Comparison of ENCODE assay signal across 1 cellular context in the genomic region with DNA sequence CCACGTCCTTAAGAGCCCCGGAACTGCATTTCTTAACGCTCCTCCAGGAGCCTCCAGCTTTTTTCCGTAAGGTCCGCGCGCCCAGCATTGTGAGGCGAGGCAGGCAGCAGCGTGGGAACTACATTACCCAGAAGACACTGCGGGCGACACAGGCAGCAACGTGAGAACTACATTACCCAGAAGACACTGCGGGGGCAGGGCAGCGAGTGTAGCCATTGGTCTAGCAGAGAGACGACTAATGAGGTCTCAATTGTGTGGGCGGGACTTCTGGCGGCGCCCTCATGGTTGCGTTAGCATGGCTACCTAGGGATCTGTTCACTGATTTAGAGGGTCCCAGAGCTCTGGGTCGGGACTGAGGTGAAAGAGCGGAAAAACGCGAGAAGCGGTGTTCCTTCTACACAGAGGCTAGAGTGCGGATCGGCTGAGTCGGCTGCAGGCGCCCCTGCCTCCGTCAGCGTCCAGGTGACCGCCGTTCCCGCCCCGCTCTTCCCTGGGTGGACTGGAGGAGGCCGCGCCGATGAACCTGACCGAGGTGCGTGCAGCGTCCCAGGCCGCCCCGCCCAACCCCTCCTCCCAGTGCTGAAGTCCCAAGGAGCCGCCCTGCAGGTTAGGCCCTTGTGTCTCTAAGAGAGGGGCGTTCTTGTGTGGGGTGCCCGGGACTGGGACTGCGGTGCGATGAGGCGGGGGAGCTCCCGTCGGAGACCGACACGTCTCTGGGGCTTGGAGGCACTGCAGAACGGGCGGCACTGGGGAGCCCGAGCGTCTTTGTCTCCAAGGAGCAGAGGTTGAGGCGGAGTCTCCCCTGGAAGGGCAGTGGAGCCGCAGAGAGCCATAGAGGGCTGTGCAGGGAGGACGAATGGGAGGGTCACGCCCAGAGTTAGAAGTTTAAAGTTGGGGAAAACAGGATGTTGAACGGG.
TF ChIP-seq lines count a peak whose summit lies in the region.

A gene (plus strand): TSS at position 264 of the 917 bp plus-strand sequence. CDS start 254 bp downstream, at position 518.

TF ChIP-seq in HepG2, 621 proteins besides CTCF, POLR2A, EP300 and RAD21 (continued from another document and continues in another):
- TF ChIP-seq, protein P1, sequence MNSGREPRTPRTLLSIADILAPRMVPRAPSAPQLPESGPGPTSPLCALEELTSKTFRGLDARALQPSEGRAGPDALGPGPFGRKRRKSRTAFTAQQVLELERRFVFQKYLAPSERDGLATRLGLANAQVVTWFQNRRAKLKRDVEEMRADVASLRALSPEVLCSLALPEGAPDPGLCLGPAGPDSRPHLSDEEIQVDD (CRISPR knock-in tag; IDR thresholded peaks at IDR 0.05; ENCODE audit: borderline replicate concordance): no peak
- TF ChIP-seq, protein P2, sequence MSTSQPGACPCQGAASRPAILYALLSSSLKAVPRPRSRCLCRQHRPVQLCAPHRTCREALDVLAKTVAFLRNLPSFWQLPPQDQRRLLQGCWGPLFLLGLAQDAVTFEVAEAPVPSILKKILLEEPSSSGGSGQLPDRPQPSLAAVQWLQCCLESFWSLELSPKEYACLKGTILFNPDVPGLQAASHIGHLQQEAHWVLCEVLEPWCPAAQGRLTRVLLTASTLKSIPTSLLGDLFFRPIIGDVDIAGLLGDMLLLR (CRISPR knock-in tag; IDR thresholded peaks at IDR 0.05): peak; percentile 38
- TF ChIP-seq NR2F6 (IDR thresholded peaks at IDR 0.05) (no peak), NR2F6 (CRISPR knock-in tag; IDR thresholded peaks at IDR 0.05) (no peak; the same call in 1 of the 2 replicates), KAT2B (IDR thresholded peaks at IDR 0.05; ENCODE audit: borderline replicate concordance, low read depth, low read length) (no peak), ZNF253 (CRISPR knock-in tag; IDR thresholded peaks at IDR 0.05; ENCODE audit: borderline replicate concordance) (0 out of 2 replicates have a peak, but pooled peaks have one; percentile 12), ZNF790 (CRISPR knock-in tag; IDR thresholded peaks at IDR 0.05; ENCODE audit: borderline replicate concordance) (no peak; the same call in 1 of the 2 replicates), ZNF703 (CRISPR knock-in tag; IDR thresholded peaks at IDR 0.05; ENCODE audit: borderline replicate concordance) (no peak), HMG20B (CRISPR knock-in tag; conservative IDR thresholded peaks at IDR 0.05) (no peak), BCL6 (CRISPR knock-in tag; IDR thresholded peaks at IDR 0.05) (no peak; the same call in 1 of the 2 replicates), ZNF205 (CRISPR knock-in tag; IDR thresholded peaks at IDR 0.05) (no peak; the same call in 1 of the 2 replicates), ZNF672 (CRISPR knock-in tag; IDR thresholded peaks at IDR 0.05) (no peak), ZIK1 (CRISPR knock-in tag; IDR thresholded peaks at IDR 0.05; ENCODE audit: borderline replicate concordance, low read depth) (no peak), SRF (IDR thresholded peaks at IDR 0.05; ENCODE audit: low read depth, low read length) (0 out of 2 replicates have a peak, but pooled peaks have one; percentile 22), ZMYM3 (CRISPR knock-in tag; IDR thresholded peaks at IDR 0.05) (peak; percentile 17; the same call in 1 of the 2 replicates), ZNF883 (CRISPR knock-in tag; IDR thresholded peaks at IDR 0.05; ENCODE audit: not compliant biosample characterization) (peak; percentile 26), HOXA7 (CRISPR knock-in tag; IDR thresholded peaks at IDR 0.05) (no peak), SMAD3 (CRISPR knock-in tag; IDR thresholded peaks at IDR 0.05) (peak; percentile 77), ZNF891 (CRISPR knock-in tag; IDR thresholded peaks at IDR 0.05) (peak; percentile 86), MEF2D (CRISPR knock-in tag; IDR thresholded peaks at IDR 0.05) (peak; percentile 56), EHMT2 (IDR thresholded peaks at IDR 0.05; ENCODE audit: borderline replicate concordance, low read depth, low read length) (no peak), KAT8 (CRISPR knock-in tag; IDR thresholded peaks at IDR 0.05) (peak; percentile 86), MIER2 (CRISPR knock-in tag; IDR thresholded peaks at IDR 0.05) (no peak), RFX1 (IDR thresholded peaks at IDR 0.05) (no peak), HMG20A (CRISPR knock-in tag; IDR thresholded peaks at IDR 0.05; ENCODE audit: borderline replicate concordance) (no peak), ZNF782 (CRISPR knock-in tag; IDR thresholded peaks at IDR 0.05; ENCODE audit: borderline replicate concordance) (no peak), PCBP2 (optimal IDR thresholded peaks at IDR 0.05; ENCODE audit: low read depth, low read length, poor library complexity, severe bottlenecking) (no peak), ZSCAN31 (CRISPR knock-in tag; IDR thresholded peaks at IDR 0.05; ENCODE audit: low read depth) (peak; percentile 30), DR1 (CRISPR knock-in tag; IDR thresholded peaks at IDR 0.05) (no peak), TEAD2 (CRISPR knock-in tag; IDR thresholded peaks at IDR 0.05) (no peak)
- TF ChIP-seq, protein P3, sequence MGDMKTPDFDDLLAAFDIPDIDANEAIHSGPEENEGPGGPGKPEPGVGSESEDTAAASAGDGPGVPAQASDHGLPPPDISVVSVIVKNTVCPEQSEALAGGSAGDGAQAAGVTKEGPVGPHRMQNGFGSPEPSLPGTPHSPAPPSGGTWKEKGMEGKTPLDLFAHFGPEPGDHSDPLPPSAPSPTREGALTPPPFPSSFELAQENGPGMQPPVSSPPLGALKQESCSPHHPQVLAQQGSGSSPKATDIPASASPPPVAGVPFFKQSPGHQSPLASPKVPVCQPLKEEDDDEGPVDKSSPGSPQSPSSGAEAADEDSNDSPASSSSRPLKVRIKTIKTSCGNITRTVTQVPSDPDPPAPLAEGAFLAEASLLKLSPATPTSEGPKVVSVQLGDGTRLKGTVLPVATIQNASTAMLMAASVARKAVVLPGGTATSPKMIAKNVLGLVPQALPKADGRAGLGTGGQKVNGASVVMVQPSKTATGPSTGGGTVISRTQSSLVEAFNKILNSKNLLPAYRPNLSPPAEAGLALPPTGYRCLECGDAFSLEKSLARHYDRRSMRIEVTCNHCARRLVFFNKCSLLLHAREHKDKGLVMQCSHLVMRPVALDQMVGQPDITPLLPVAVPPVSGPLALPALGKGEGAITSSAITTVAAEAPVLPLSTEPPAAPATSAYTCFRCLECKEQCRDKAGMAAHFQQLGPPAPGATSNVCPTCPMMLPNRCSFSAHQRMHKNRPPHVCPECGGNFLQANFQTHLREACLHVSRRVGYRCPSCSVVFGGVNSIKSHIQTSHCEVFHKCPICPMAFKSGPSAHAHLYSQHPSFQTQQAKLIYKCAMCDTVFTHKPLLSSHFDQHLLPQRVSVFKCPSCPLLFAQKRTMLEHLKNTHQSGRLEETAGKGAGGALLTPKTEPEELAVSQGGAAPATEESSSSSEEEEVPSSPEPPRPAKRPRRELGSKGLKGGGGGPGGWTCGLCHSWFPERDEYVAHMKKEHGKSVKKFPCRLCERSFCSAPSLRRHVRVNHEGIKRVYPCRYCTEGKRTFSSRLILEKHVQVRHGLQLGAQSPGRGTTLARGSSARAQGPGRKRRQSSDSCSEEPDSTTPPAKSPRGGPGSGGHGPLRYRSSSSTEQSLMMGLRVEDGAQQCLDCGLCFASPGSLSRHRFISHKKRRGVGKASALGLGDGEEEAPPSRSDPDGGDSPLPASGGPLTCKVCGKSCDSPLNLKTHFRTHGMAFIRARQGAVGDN (CRISPR knock-in tag; IDR thresholded peaks at IDR 0.05): peak; percentile 83
- TF ChIP-seq, protein P4, sequence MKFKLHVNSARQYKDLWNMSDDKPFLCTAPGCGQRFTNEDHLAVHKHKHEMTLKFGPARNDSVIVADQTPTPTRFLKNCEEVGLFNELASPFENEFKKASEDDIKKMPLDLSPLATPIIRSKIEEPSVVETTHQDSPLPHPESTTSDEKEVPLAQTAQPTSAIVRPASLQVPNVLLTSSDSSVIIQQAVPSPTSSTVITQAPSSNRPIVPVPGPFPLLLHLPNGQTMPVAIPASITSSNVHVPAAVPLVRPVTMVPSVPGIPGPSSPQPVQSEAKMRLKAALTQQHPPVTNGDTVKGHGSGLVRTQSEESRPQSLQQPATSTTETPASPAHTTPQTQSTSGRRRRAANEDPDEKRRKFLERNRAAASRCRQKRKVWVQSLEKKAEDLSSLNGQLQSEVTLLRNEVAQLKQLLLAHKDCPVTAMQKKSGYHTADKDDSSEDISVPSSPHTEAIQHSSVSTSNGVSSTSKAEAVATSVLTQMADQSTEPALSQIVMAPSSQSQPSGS (CRISPR knock-in tag; IDR thresholded peaks at IDR 0.05): peak; percentile 60; the same call in 1 of the 2 replicates
- TF ChIP-seq, protein P5, sequence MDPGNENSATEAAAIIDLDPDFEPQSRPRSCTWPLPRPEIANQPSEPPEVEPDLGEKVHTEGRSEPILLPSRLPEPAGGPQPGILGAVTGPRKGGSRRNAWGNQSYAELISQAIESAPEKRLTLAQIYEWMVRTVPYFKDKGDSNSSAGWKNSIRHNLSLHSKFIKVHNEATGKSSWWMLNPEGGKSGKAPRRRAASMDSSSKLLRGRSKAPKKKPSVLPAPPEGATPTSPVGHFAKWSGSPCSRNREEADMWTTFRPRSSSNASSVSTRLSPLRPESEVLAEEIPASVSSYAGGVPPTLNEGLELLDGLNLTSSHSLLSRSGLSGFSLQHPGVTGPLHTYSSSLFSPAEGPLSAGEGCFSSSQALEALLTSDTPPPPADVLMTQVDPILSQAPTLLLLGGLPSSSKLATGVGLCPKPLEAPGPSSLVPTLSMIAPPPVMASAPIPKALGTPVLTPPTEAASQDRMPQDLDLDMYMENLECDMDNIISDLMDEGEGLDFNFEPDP (CRISPR knock-in tag; conservative IDR thresholded peaks at IDR 0.05): no peak
- TF ChIP-seq, protein P6, sequence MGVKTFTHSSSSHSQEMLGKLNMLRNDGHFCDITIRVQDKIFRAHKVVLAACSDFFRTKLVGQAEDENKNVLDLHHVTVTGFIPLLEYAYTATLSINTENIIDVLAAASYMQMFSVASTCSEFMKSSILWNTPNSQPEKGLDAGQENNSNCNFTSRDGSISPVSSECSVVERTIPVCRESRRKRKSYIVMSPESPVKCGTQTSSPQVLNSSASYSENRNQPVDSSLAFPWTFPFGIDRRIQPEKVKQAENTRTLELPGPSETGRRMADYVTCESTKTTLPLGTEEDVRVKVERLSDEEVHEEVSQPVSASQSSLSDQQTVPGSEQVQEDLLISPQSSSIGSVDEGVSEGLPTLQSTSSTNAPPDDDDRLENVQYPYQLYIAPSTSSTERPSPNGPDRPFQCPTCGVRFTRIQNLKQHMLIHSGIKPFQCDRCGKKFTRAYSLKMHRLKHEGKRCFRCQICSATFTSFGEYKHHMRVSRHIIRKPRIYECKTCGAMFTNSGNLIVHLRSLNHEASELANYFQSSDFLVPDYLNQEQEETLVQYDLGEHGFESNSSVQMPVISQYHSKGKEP (CRISPR knock-in tag; IDR thresholded peaks at IDR 0.05): no peak; the same call in 1 of the 2 replicates
- TF ChIP-seq, protein P7, sequence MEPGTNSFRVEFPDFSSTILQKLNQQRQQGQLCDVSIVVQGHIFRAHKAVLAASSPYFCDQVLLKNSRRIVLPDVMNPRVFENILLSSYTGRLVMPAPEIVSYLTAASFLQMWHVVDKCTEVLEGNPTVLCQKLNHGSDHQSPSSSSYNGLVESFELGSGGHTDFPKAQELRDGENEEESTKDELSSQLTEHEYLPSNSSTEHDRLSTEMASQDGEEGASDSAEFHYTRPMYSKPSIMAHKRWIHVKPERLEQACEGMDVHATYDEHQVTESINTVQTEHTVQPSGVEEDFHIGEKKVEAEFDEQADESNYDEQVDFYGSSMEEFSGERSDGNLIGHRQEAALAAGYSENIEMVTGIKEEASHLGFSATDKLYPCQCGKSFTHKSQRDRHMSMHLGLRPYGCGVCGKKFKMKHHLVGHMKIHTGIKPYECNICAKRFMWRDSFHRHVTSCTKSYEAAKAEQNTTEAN (CRISPR knock-in tag; conservative IDR thresholded peaks at IDR 0.05): no peak
- TF ChIP-seq, protein P8, sequence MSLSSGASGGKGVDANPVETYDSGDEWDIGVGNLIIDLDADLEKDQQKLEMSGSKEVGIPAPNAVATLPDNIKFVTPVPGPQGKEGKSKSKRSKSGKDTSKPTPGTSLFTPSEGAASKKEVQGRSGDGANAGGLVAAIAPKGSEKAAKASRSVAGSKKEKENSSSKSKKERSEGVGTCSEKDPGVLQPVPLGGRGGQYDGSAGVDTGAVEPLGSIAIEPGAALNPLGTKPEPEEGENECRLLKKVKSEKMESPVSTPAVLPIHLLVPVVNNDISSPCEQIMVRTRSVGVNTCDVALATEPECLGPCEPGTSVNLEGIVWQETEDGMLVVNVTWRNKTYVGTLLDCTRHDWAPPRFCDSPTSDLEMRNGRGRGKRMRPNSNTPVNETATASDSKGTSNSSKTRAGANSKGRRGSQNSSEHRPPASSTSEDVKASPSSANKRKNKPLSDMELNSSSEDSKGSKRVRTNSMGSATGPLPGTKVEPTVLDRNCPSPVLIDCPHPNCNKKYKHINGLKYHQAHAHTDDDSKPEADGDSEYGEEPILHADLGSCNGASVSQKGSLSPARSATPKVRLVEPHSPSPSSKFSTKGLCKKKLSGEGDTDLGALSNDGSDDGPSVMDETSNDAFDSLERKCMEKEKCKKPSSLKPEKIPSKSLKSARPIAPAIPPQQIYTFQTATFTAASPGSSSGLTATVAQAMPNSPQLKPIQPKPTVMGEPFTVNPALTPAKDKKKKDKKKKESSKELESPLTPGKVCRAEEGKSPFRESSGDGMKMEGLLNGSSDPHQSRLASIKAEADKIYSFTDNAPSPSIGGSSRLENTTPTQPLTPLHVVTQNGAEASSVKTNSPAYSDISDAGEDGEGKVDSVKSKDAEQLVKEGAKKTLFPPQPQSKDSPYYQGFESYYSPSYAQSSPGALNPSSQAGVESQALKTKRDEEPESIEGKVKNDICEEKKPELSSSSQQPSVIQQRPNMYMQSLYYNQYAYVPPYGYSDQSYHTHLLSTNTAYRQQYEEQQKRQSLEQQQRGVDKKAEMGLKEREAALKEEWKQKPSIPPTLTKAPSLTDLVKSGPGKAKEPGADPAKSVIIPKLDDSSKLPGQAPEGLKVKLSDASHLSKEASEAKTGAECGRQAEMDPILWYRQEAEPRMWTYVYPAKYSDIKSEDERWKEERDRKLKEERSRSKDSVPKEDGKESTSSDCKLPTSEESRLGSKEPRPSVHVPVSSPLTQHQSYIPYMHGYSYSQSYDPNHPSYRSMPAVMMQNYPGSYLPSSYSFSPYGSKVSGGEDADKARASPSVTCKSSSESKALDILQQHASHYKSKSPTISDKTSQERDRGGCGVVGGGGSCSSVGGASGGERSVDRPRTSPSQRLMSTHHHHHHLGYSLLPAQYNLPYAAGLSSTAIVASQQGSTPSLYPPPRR (CRISPR knock-in tag; IDR thresholded peaks at IDR 0.05; ENCODE audit: borderline replicate concordance): peak; percentile 60; the same call in 1 of the 2 replicates
- TF ChIP-seq, protein P9, sequence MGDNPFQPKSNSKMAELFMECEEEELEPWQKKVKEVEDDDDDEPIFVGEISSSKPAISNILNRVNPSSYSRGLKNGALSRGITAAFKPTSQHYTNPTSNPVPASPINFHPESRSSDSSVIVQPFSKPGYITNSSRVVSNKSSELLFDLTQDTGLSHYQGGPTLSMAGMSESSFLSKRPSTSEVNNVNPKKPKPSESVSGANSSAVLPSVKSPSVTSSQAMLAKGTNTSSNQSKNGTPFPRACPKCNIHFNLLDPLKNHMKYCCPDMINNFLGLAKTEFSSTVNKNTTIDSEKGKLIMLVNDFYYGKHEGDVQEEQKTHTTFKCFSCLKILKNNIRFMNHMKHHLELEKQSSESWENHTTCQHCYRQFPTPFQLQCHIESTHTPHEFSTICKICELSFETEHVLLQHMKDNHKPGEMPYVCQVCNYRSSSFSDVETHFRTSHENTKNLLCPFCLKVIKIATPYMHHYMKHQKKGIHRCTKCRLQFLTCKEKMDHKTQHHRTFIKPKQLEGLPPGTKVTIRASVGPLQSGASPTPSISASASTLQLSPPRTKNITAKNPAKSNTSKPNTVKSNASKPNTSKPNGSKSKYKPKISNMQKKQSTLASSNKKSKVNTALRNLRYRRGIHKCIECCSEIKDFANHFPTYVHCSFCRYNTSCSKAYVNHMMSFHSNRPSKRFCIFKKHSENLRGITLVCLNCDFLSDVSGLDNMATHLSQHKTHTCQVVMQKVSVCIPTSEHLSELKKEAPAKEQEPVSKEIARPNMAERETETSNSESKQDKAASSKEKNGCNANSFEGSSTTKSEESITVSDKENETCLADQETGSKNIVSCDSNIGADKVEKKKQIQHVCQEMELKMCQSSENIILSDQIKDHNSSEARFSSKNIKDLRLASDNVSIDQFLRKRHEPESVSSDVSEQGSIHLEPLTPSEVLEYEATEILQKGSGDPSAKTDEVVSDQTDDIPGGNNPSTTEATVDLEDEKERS (CRISPR knock-in tag; IDR thresholded peaks at IDR 0.05): no peak
